ENCODE assay signal across 8 cellular contexts in the genomic region with DNA sequence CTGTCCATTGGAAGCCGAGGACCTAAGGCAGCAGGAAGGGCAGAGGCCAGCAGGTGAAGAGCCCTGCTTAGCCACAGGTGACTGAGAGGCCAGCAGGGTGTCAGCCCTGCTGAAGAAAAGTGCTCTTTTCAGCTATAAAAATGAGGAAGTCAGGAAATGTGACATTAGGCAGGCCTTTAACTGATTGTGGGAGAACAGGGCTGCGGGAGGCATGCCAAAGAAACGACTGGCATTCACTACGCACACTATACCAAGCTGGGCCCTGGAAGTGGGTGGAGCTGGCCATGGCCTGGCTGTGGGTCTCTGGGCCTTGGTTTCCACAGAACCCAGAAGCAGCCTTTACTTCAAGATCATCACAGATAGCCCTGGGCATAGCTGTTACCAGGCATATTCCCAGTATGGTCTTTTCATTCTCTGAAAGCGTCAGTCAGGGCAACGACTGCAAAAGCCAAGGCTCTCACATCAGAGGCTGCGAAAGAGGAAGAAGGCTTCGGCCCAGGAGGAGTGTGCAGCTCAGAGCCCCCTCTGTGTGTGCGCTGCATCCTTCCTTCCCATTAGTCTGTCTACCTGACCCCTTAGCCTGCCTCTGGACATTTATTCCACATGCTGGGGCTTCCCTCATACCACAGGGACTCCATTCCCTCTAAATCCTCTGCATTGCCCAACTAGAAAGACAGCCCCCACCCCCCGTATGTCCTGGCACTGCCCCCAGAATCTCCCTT. TPM values are rescaled to one million over a fixed set of nuclear protein-coding genes. Genes with fewer than 3 reads are reported as not detected.
DNase-seq lines count a peak whose midpoint lies in the region; ATAC-seq, FAIRE-seq and TF ChIP-seq lines count a peak whose summit lies in the region.

No MANE protein-coding gene starts in this region.

- peak; percentile 31 for FAIRE-seq in GM19239 (lab: Jason Lieb, UNC)

- no peak for TF ChIP-seq CTCF in epithelial cell of esophagus (IDR thresholded peaks at IDR 0.05; ENCODE audit: insufficient read depth, low read depth, low read length, missing control alignments)

- DNase-seq in GM19239 (ENCODE audit: insufficient read length, low spot score) (no peak), epithelial cell of esophagus (ENCODE audit: low read depth) (no peak), sciatic nerve (ENCODE audit: low spot score) (no peak), NCI-H2171 (lab: John Stamatoyannopoulos, UW) (no peak)
- no peak for DNase-seq in stimulated activated CD4-positive, alpha-beta T cell treated with anti-CD3 and anti-CD28 coated beads, Interleukin-4, amount 100 ng/mL, for 24 hours

- peak overlapping the region; percentile 28 for H3K4me3 ChIP-seq in epithelial cell of esophagus (ENCODE audit: low read length)

- intact Hi-C loops in sciatic nerve (cut with DNase I): no loop called here

- ATAC-seq in SK-N-SH treated with all-trans-retinoic acid at 6 μM for 48 hours: peak; percentile 46
- peak; percentile 24 for ATAC-seq in sciatic nerve
- ATAC-seq in GM18519 (IDR thresholded peaks at IDR 0.05; ENCODE audit: low FRiP score, unreplicated experiment): no peak
- ATAC-seq in GM18867 (IDR thresholded peaks at IDR 0.05; ENCODE audit: unreplicated experiment): no peak

TF ChIP-seq in SK-N-SH treated with all-trans-retinoic acid at 6 μM for 48 hours, 23 proteins besides CTCF, POLR2A, EP300 and RAD21:
- no peak for TF ChIP-seq ZNF565 (CRISPR knock-in tag; conservative IDR thresholded peaks at IDR 0.05; ENCODE audit: low read depth)
- 0 out of 2 replicates have a peak, but pooled peaks have one; percentile 6 for TF ChIP-seq ISL1 (CRISPR knock-in tag; IDR thresholded peaks at IDR 0.05)

RNA-seq across cellular contexts. Expression of gene SLC2A1, which starts 14.3 kb away (rescaled TPM):
- 968 TPM for total RNA-seq in sciatic nerve

Comparison
In these comparisons a context has a peak if more than half of its experiments do, and no peak if none do; other contexts are left out.
1. ATAC-seq: peak in SK-N-SH treated with all-trans-retinoic acid at 6 μM for 48 hours (single experiment) and sciatic nerve (single experiment); none in GM18519 (single experiment) and GM18867 (single experiment).